ENCODE assay signal across 22 cellular contexts in genomic region chr5:11590475-11590874, GRCh38.
DNase-seq lines count a peak whose midpoint lies in the region; ATAC-seq, FAIRE-seq and TF ChIP-seq lines count a peak whose summit lies in the region.
"Had no signal": no experiment of that assay in that cellular context is flagged by ENCODE, and none has a peak within 500 bp of the region (broad histone marks: within the 10 kb centered on the region; RNA-seq: fewer than 3 reads in every experiment).

No MANE protein-coding gene starts in this region.

- no peak for TF ChIP-seq EP300 in K562 (IDR thresholded peaks at IDR 0.05; ENCODE audit: low read length)

- no peaks in the 10 kb centered on the region for H3F3A ChIP-seq in GM23338 (replicated peaks; ENCODE audit: low read depth)

- CTCF ChIA-PET in K562 (lab: Yijun Ruan, JAX; ENCODE audit: low intra/inter-chr PET ratio): no interaction called here

- H3K79me2 ChIP-seq in GM23338 (replicated peaks; ENCODE audit: insufficient read depth) (no peaks in the 10 kb centered on the region), K562 (ENCODE audit: control insufficient read depth, insufficient read depth, low read length) (no peaks in the 10 kb centered on the region)

- H2AFZ ChIP-seq in GM23338: no peak overlapping the region
- no peak overlapping the region for H2AFZ ChIP-seq in K562 (ENCODE audit: low read depth, low read length)

- H3K4me3 Mint-ChIP-seq in GM23338 (no peak overlapping the region), neural crest cell (peak overlapping the region; percentile 82), T-helper 17 cell (no peak overlapping the region)
- H3K4me3 Mint-ChIP-seq: CD14-positive monocyte; CD4-positive, alpha-beta T cell; CD8-positive, alpha-beta memory T cell; H9 had no signal

- intact Hi-C loops in K562 (cut with micrococcal nuclease): no loop called here

- no peaks in the 10 kb centered on the region for H3K9me3 ChIP-seq in K562 (replicated peaks; ENCODE audit: control insufficient read depth, insufficient read depth, low read depth, low read length)
- H3K9me3 ChIP-seq in T-helper 17 cell (ENCODE audit: control insufficient read depth, low read length, poor library complexity, severe bottlenecking): no peaks in the 10 kb centered on the region
- H3K9me3 ChIP-seq: A549, BE2C had no signal

- FAIRE-seq in K562 (lab: Jason Lieb, UNC) (no peak), urothelium cell line (lab: Jason Lieb, UNC) (peak; percentile 74)
- FAIRE-seq: A549, G401.6, GM12892 had no signal

- in situ Hi-C loops in K562 (cut with MboI): no loop called here

- H3K27me3 ChIP-seq in GM23338 (ENCODE audit: insufficient read depth) (no peaks in the 10 kb centered on the region), K562 (ENCODE audit: control insufficient read depth in 2 of 2, insufficient read depth in 2 of 2, low read length in 2 of 2) (no peaks in the 10 kb centered on the region)
- H3K27me3 ChIP-seq: BE2C; BLaER1 treated with 17β-estradiol and CSF1 and Interleukin-3, amounts not matched to agents 10 nM and 100 nM had no signal

- TF ChIP-seq CTCF in GM23338 (conservative IDR thresholded peaks at IDR 0.05; ENCODE audit: low read depth in 2 of 2): no peak
- no peak for TF ChIP-seq CTCF in K562 (IDR thresholded peaks at IDR 0.05 in 2 of 3, conservative IDR thresholded peaks at IDR 0.05 in 1 of 3; ENCODE audit: insufficient read depth in 2 of 3, low read depth in 1 of 3, low read length in 3 of 3)
- TF ChIP-seq CTCF in neural crest cell (conservative IDR thresholded peaks at IDR 0.05): no peak

- no peaks in the 10 kb centered on the region for H3K27me3 Mint-ChIP-seq in GM23338 (ENCODE audit: insufficient read depth, low read depth, poor library complexity)
- H3K27me3 Mint-ChIP-seq in neural crest cell (ENCODE audit: low read depth): no peaks in the 10 kb centered on the region
- H3K27me3 Mint-ChIP-seq in T-helper 17 cell: no peaks in the 10 kb centered on the region

- TF ChIP-seq POLR2A in K562 (conservative IDR thresholded peaks at IDR 0.05): no peak

- H3K4me3 ChIP-seq in GM23338: no peak overlapping the region
- no peak overlapping the region for H3K4me3 ChIP-seq in K562
- H3K4me3 ChIP-seq: A549; BLaER1 treated with 17β-estradiol and CSF1 and Interleukin-3, amounts not matched to agents 10 nM and 100 nM had no signal

- no peaks in the 10 kb centered on the region for H3K9me1 ChIP-seq in K562 (ENCODE audit: control insufficient read depth, insufficient read depth, low read length)

- peak; percentile 13 for DNase-seq in GM23338 (ENCODE audit: low spot score)
- no peak for DNase-seq in K562 (ENCODE audit: extremely low read depth in 1 of 4, low spot score in 3 of 4)
- no peak for DNase-seq in neural crest cell (ENCODE audit: low read depth, low spot score)
- DNase-seq in urothelium cell line (ENCODE audit: low spot score): no peak
- no peak for DNase-seq in NCI-H748 treated with DMSO at 0.1 percent for 48 hours (lab: John Stamatoyannopoulos, UW)
- DNase-seq in T-helper 17 cell: no peak
- DNase-seq: 8988T; ACHN; AML-193; BE2C; CD4-positive, alpha-beta T cell; CD8-positive, alpha-beta memory T cell; DMS153; DND-41; H9 had no signal

- no TSS peak for BruUV-seq in K562 (replicated peaks; lab: Mats Ljungman, UMichigan)

- H3K36me3 ChIP-seq in GM23338 (ENCODE audit: insufficient read depth) (no peaks in the 10 kb centered on the region), K562 (ENCODE audit: control insufficient read depth, insufficient read depth, low read length) (no peaks in the 10 kb centered on the region)
- H3K36me3 ChIP-seq: BE2C; BLaER1 treated with 17β-estradiol and CSF1 and Interleukin-3, amounts not matched to agents 10 nM and 100 nM had no signal

- no peak for ATAC-seq in GM23338
- ATAC-seq in K562: no peak
- no peak for ATAC-seq in HG02884 (IDR thresholded peaks at IDR 0.05; ENCODE audit: unreplicated experiment)
- no peak for ATAC-seq in T-helper 17 cell
- ATAC-seq: A549, HCT116 had no signal

- H3K4me1 Mint-ChIP-seq in GM23338 (peaks cover 52% of the 10 kb centered on the region), neural crest cell (peaks cover 47% of the 10 kb centered on the region), T-helper 17 cell (no peaks in the 10 kb centered on the region)
- H3K4me1 Mint-ChIP-seq: CD14-positive monocyte; CD8-positive, alpha-beta memory T cell had no signal

- H3K27ac ChIP-seq in GM23338 (ENCODE audit: low read depth) (no peak overlapping the region), K562 (ENCODE audit: extremely low read depth, low read depth, low read length) (no peak overlapping the region)
- H3K27ac ChIP-seq: A549; BLaER1 treated with 17β-estradiol and CSF1 and Interleukin-3, amounts not matched to agents 10 nM and 100 nM had no signal

- H4K20me1 ChIP-seq in GM23338 (replicated peaks; ENCODE audit: insufficient read depth) (no peaks in the 10 kb centered on the region), K562 (replicated peaks; ENCODE audit: control insufficient read depth, insufficient read depth, low read length) (no peaks in the 10 kb centered on the region)
- H4K20me1 ChIP-seq: BLaER1 treated with 17β-estradiol and CSF1 and Interleukin-3, amounts not matched to agents 10 nM and 100 nM had no signal

- no peaks in the 10 kb centered on the region for H3K9me2 ChIP-seq in GM23338 (ENCODE audit: insufficient read depth)

- 3% methylated on average over 6 of the region's 6 CpGs for WGBS in K562 (ENCODE audit: insufficient coverage, low coverage, missing lambda C conversion rate)

- no peak overlapping the region for H3K9ac ChIP-seq in K562 (ENCODE audit: insufficient read depth in 1 of 2, low read depth in 2 of 2, low read length in 2 of 2)
- H3K9ac ChIP-seq: BLaER1 treated with 17β-estradiol and CSF1 and Interleukin-3, amounts not matched to agents 10 nM and 100 nM had no signal

- H3K4me2 ChIP-seq in GM23338 (no peak overlapping the region), K562 (ENCODE audit: insufficient read depth, low read length) (no peak overlapping the region)
- H3K4me2 ChIP-seq: A549; BLaER1 treated with 17β-estradiol and CSF1 and Interleukin-3, amounts not matched to agents 10 nM and 100 nM had no signal

- no peak for TF ChIP-seq RAD21 in K562 (CRISPR knock-in tag; conservative IDR thresholded peaks at IDR 0.05 in 1 of 2, IDR thresholded peaks at IDR 0.05 in 1 of 2)

- H3K27ac Mint-ChIP-seq in GM23338: no peak overlapping the region
- no peak overlapping the region for H3K27ac Mint-ChIP-seq in neural crest cell (ENCODE audit: unreplicated experiment)
- H3K27ac Mint-ChIP-seq in T-helper 17 cell: no peak overlapping the region
- H3K27ac Mint-ChIP-seq: CD14-positive monocyte; CD4-positive, alpha-beta T cell had no signal

- H3K4me1 ChIP-seq in GM23338 (ENCODE audit: insufficient read depth) (peaks cover 12% of the 10 kb centered on the region), K562 (replicated peaks in 1 of 2; ENCODE audit: control insufficient read depth in 2 of 2, insufficient read depth in 2 of 2, low read length in 2 of 2) (no peaks in the 10 kb centered on the region)
- H3K4me1 ChIP-seq: A549; BE2C; BLaER1 treated with 17β-estradiol and CSF1 and Interleukin-3, amounts not matched to agents 10 nM and 100 nM had no signal

- POLR2A ChIA-PET in K562 (lab: Yijun Ruan, JAX): no interaction called here

- H3K36me3 Mint-ChIP-seq in GM23338 (ENCODE audit: low read depth) (no peaks in the 10 kb centered on the region), neural crest cell (ENCODE audit: low read depth) (no peaks in the 10 kb centered on the region), T-helper 17 cell (ENCODE audit: low read depth) (no peaks in the 10 kb centered on the region)
- H3K36me3 Mint-ChIP-seq: CD14-positive monocyte; CD8-positive, alpha-beta memory T cell had no signal

- H3K9me3 Mint-ChIP-seq in GM23338 (no peaks in the 10 kb centered on the region), neural crest cell (peaks cover 3% of the 10 kb centered on the region)
- H3K9me3 Mint-ChIP-seq: CD4-positive, alpha-beta T cell had no signal

TF ChIP-seq in GM23338, 12 proteins besides CTCF, POLR2A, EP300 and RAD21 (continues in another document):
- TF ChIP-seq NANOG (IDR thresholded peaks at IDR 0.05; ENCODE audit: borderline replicate concordance): no peak
- TF ChIP-seq ZNF331 (CRISPR knock-in tag; IDR thresholded peaks at IDR 0.05; ENCODE audit: low read depth): no peak

TF ChIP-seq in K562, 482 proteins besides CTCF, POLR2A, EP300 and RAD21:
- TF ChIP-seq ZNF57 (CRISPR knock-in tag; IDR thresholded peaks at IDR 0.05): peak; percentile 98
- no peak for TF ChIP-seq ZNF589 (CRISPR knock-in tag; IDR thresholded peaks at IDR 0.05; ENCODE audit: low read depth)
